Comparison of ENCODE assay signal across 8 cellular contexts in the genomic region with DNA sequence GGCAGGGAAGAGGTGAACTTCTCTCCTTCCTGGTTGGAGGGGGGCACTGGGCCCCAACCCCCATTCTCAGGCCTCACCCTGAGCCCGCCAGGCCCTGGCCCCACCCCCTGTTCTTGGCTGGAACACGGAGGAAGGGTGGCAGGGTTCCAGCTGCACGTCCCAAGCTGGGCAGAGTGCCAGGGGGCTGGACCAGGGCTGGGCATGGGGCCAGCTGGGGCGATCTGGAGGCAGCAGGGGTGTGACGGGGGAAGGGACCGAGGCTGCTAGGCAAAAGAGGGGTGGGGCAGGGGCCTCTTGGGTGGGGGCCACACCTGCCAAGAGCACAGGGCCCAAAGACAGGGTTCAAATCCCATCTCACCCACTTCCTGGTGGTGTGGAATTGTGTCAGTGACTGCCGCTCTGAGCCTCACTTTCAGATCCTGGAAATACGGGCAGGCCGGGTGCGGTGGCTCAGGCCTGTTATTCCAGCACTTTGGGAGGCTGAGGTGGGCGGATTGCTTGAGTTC. TPM values are rescaled to one million over a fixed set of nuclear protein-coding genes. Genes with fewer than 3 reads are reported as not detected.
DNase-seq lines count a peak whose midpoint lies in the region; ATAC-seq, FAIRE-seq and TF ChIP-seq lines count a peak whose summit lies in the region.

No MANE protein-coding gene starts in this region.

- TF ChIP-seq CTCF in chondrocyte (IDR thresholded peaks at IDR 0.05) (no peak), thyroid gland (IDR thresholded peaks at IDR 0.05) (no peak)

- H3K4me1 Mint-ChIP-seq in chondrocyte (ENCODE audit: low read depth): peaks cover 65% of the 10 kb centered on the region
- H3K4me1 Mint-ChIP-seq in effector memory CD8-positive, alpha-beta T cell (ENCODE audit: low read depth in 2 of 2): peaks cover 0 to 7% of the 10 kb centered on the region in 2 donors

- peak overlapping the region; percentile 76 to 83 (median 80) for H3K27ac ChIP-seq in thyroid gland

- H3K36me3 ChIP-seq in thyroid gland: no peaks in the 10 kb centered on the region

- H3K9me3 ChIP-seq in thyroid gland: no peaks in the 10 kb centered on the region

- intact Hi-C loops in thyroid gland (cut with DNase I): no loop called here

- H3K27me3 Mint-ChIP-seq in chondrocyte (ENCODE audit: low read depth): no peaks in the 10 kb centered on the region
- H3K27me3 Mint-ChIP-seq in effector memory CD8-positive, alpha-beta T cell: peaks cover 35 to 52% of the 10 kb centered on the region in 2 donors

- 18 to 24% methylated on average over 7 to 9 of the region's 11 CpGs for WGBS in thyroid gland, 2 donors

- FAIRE-seq in H54 (lab: Jason Lieb, UNC): peak; percentile 38

- H3K27ac Mint-ChIP-seq in chondrocyte (ENCODE audit: unreplicated experiment): peak overlapping the region; percentile 94
- no peak overlapping the region for H3K27ac Mint-ChIP-seq in activated naive CD4-positive, alpha-beta T cell treated with anti-CD3 and anti-CD28 coated beads, Interleukin-2, amount 50 U/mL, for 72 hours
- H3K27ac Mint-ChIP-seq in effector memory CD8-positive, alpha-beta T cell: no peak overlapping the region

- H3K36me3 Mint-ChIP-seq in chondrocyte (ENCODE audit: low read depth): peaks cover 2% of the 10 kb centered on the region
- H3K36me3 Mint-ChIP-seq in activated naive CD4-positive, alpha-beta T cell treated with anti-CD3 and anti-CD28 coated beads, Interleukin-2, amount 50 U/mL, for 72 hours: no peaks in the 10 kb centered on the region
- H3K36me3 Mint-ChIP-seq in effector memory CD8-positive, alpha-beta T cell (ENCODE audit: insufficient read depth): no peaks in the 10 kb centered on the region

- peak overlapping the region in 1 of 3 donors; percentile 16 for H3K4me3 ChIP-seq in thyroid gland (replicated peaks in 1 of 3)

- DNase-seq in H54 (ENCODE audit: insufficient read length, low spot score) (peak; percentile 56), NCI-H510A treated with DMSO at 0.1 percent for 48 hours (lab: John Stamatoyannopoulos, UW) (peak; percentile 87), chondrocyte (ENCODE audit: low spot score) (peak; percentile 98), left kidney (ENCODE audit: low read depth, low spot score) (peak; percentile 87), thyroid gland (peak; percentile 98 to 99), amniotic stem cell (lab: John Stamatoyannopoulos, UW) (no peak)
- no peak for DNase-seq in activated naive CD4-positive, alpha-beta T cell treated with anti-CD3 and anti-CD28 coated beads, Interleukin-2, amount 50 U/mL, for 72 hours (ENCODE audit: low spot score in 2 of 2)
- no peak for DNase-seq in effector memory CD8-positive, alpha-beta T cell

- H3K4me3 Mint-ChIP-seq in chondrocyte (ENCODE audit: unreplicated experiment): peak overlapping the region; percentile 77
- no peak overlapping the region for H3K4me3 Mint-ChIP-seq in effector memory CD8-positive, alpha-beta T cell

- ATAC-seq in activated naive CD4-positive, alpha-beta T cell treated with anti-CD3 and anti-CD28 coated beads, Interleukin-2, amount 50 U/mL, for 72 hours: no peak
- no peak for ATAC-seq in effector memory CD8-positive, alpha-beta T cell (replicated peaks)

- H3K4me1 ChIP-seq in thyroid gland: peaks cover 45 to 56% of the 10 kb centered on the region in 2 donors

- no peaks in the 10 kb centered on the region for H3K27me3 ChIP-seq in thyroid gland

- TF ChIP-seq POLR2A in H54 (IDR thresholded peaks at IDR 0.05; ENCODE audit: low read depth, low read length) (no peak), thyroid gland (IDR thresholded peaks at IDR 0.05) (peak in 1 of 2 donors; percentile 29)

- peaks cover 2% of the 10 kb centered on the region for H3K9me3 Mint-ChIP-seq in chondrocyte (ENCODE audit: low read depth)
- no peaks in the 10 kb centered on the region for H3K9me3 Mint-ChIP-seq in activated naive CD4-positive, alpha-beta T cell treated with anti-CD3 and anti-CD28 coated beads, Interleukin-2, amount 50 U/mL, for 72 hours
- H3K9me3 Mint-ChIP-seq in effector memory CD8-positive, alpha-beta T cell: no peaks in the 10 kb centered on the region

RNA-seq across cellular contexts. Expression of a gene that starts 2.2 kb away (rescaled TPM):
- total RNA-seq in chondrocyte: 78.3 to 113 TPM (median 88.1 TPM) in 3 replicates
- total RNA-seq in thyroid gland: 10 to 100 TPM; 49.1 to 88.3 (median 66.0) TPM
- total RNA-seq in activated naive CD4-positive, alpha-beta T cell treated with anti-CD3 and anti-CD28 coated beads, Interleukin-2, amount 50 U/mL, for 72 hours: not detected

RNA-seq across cellular contexts. Expression of a gene that starts 47.8 kb away (rescaled TPM):
- total RNA-seq in chondrocyte (62.5 to 90.6 TPM (median 62.6 TPM) in 3 replicates), thyroid gland (100 to 1,000 TPM in 1 of 4 donors, 10 to 100 TPM in 3; 63.3 to 112 (median 80.7) TPM)
- 100 to 1,000 TPM in 1 of 2 donors, 10 to 100 TPM in 1; 73.6 to 118 TPM for total RNA-seq in activated naive CD4-positive, alpha-beta T cell treated with anti-CD3 and anti-CD28 coated beads, Interleukin-2, amount 50 U/mL, for 72 hours

Comparison
In these comparisons a context has a peak if more than half of its experiments do, and no peak if none do; other contexts are left out.
1. DNase-seq: peak in H54 (single experiment), NCI-H510A treated with DMSO at 0.1 percent for 48 hours (single experiment), chondrocyte (single experiment), left kidney (single experiment) and thyroid gland (2 of 2); none in amniotic stem cell (single experiment), activated naive CD4-positive, alpha-beta T cell treated with anti-CD3 and anti-CD28 coated beads, Interleukin-2, amount 50 U/mL, for 72 hours (0 of 2) and effector memory CD8-positive, alpha-beta T cell (0 of 3).
2. RNA of a gene that starts 2.2 kb away (total RNA-seq): 78.3 to 113 TPM in chondrocyte and 49.1 to 88.3 TPM in thyroid gland; not detected in activated naive CD4-positive, alpha-beta T cell treated with anti-CD3 and anti-CD28 coated beads, Interleukin-2, amount 50 U/mL, for 72 hours; every median in the first group is over 10 times any median in the second.